ENCODE assay signal across 24 cellular contexts in the genomic region with DNA sequence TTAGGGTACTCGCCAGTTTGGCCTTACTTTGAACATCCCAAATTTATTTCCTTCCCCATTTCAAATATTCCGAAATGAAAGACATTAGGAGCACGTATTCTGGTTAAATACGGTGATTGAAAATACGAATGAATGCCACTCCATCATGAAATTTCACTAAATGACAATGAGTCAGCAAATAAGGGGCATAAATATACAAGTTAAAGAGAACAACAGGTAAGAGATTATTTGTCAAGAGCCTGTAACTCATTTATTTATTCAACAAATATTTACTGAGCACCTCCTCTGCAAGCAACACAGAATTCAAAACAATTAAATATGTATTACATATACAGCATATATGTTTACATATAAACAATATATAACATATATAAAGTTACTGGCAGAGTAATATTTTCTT. TPM values are rescaled to one million over a fixed set of nuclear protein-coding genes. Genes with fewer than 3 reads are reported as not detected.
"Had no signal": no experiment of that assay in that cellular context is flagged by ENCODE, and none has a peak within 500 bp of the region (broad histone marks: within the 10 kb centered on the region; RNA-seq: fewer than 3 reads in every experiment).

No MANE protein-coding gene starts in this region.

- DNase-seq: effector CD4-positive, alpha-beta T cell; endodermal cell; erythroblast; foreskin melanocyte; head of caudate nucleus; left colon; left ventricle myocardium superior; mesenchymal stem cell; midbrain; occipital lobe; pancreas; right cardiac atrium; stimulated activated CD4-positive, alpha-beta T cell treated with anti-CD3 and anti-CD28 coated beads, Interleukin-2, amount 100 ng/mL, for 48 hours; stimulated activated naive CD8-positive, alpha-beta T cell treated with anti-CD3 and anti-CD28 coated beads, Interleukin-15, Interleukin-2, amounts not matched to agents 100 U/mL and 50 U/mL, for 24 hours; thyroid gland; uterus had no signal

- H3K27ac ChIP-seq: hepatocyte, pancreas, suprapubic skin, thyroid gland, upper lobe of left lung, uterus had no signal

- H3K27ac Mint-ChIP-seq: endodermal cell; natural killer cell treated with Interleukin-12 subunit alpha and Interleukin-12 subunit beta and Interleukin-15 and Interleukin-18, amount 100 ng/mL, for 72 hours; progenitor cell of endocrine pancreas had no signal

- H3K36me3 ChIP-seq: pancreas, suprapubic skin, thyroid gland, upper lobe of left lung, uterus had no signal

- H3K4me3 ChIP-seq: hepatocyte, lung, pancreas, smooth muscle cell, suprapubic skin, thyroid gland, upper lobe of left lung, uterus had no signal

- H3K27me3 ChIP-seq: hepatocyte, pancreas, suprapubic skin, thyroid gland, upper lobe of left lung, uterus had no signal

- H3K9me3 Mint-ChIP-seq: endodermal cell; natural killer cell treated with Interleukin-12 subunit alpha and Interleukin-12 subunit beta and Interleukin-15 and Interleukin-18, amount 100 ng/mL, for 72 hours had no signal

- H3K79me2 ChIP-seq: hepatocyte had no signal

- H3K4me2 ChIP-seq: hepatocyte, smooth muscle cell had no signal

- ATAC-seq: left colon; left ventricle myocardium superior; pancreas; right cardiac atrium; stimulated activated naive CD8-positive, alpha-beta T cell treated with anti-CD3 and anti-CD28 coated beads, Interleukin-15, Interleukin-2, amounts not matched to agents 100 U/mL and 50 U/mL, for 24 hours had no signal

- H3K27me3 Mint-ChIP-seq: natural killer cell treated with Interleukin-12 subunit alpha and Interleukin-12 subunit beta and Interleukin-15 and Interleukin-18, amount 100 ng/mL, for 72 hours; progenitor cell of endocrine pancreas had no signal

- H2AFZ ChIP-seq: hepatocyte had no signal

- H3K4me1 ChIP-seq: pancreas, suprapubic skin, thyroid gland, upper lobe of left lung, uterus had no signal

- H3K9me3 ChIP-seq: pancreas, suprapubic skin, thyroid gland, upper lobe of left lung, uterus had no signal

- H3K4me3 Mint-ChIP-seq: endodermal cell; natural killer cell treated with Interleukin-12 subunit alpha and Interleukin-12 subunit beta and Interleukin-15 and Interleukin-18, amount 100 ng/mL, for 72 hours had no signal

- FAIRE-seq: endothelial cell of umbilical vein, pancreas had no signal

RNA-seq across cellular contexts. Expression of gene MYB, which starts 44.8 kb away (rescaled TPM):
- polyA plus RNA-seq: right cardiac atrium had no signal
